8 cellular contexts compared by ENCODE assay signal in genomic region chr9:73076-73899, GRCh38. TPM values are rescaled to one million over a fixed set of nuclear protein-coding genes. Genes with fewer than 3 reads are reported as not detected.
A peak's percentile ranks its signal among the peaks of the same experiment; 100 is the strongest.
DNase-seq lines count a peak whose midpoint lies in the region; ATAC-seq, FAIRE-seq and TF ChIP-seq lines count a peak whose summit lies in the region.
"Not testable (repeated sequence)": the region's sequence is repeated elsewhere in the genome, so short reads cannot be mapped to it uniquely, and the experiment has no call there.

No MANE protein-coding gene starts in this region.

- not testable (repeated sequence) for TF ChIP-seq POLR2A in NB4 (IDR thresholded peaks at IDR 0.05; ENCODE audit: extremely low read depth, insufficient read length); testis (IDR thresholded peaks at IDR 0.05)

- BruUV-seq in Caco-2 (replicated peaks; lab: Mats Ljungman, UMichigan): not testable (repeated sequence)

- not testable (repeated sequence) for H3K36me3 Mint-ChIP-seq in Caco-2 (ENCODE audit: insufficient read depth, unreplicated experiment)

- H3K27me3 Mint-ChIP-seq in Caco-2 (ENCODE audit: insufficient read depth, unreplicated experiment): not testable (repeated sequence)

- H3K4me3 ChIP-seq in Caco-2 (ENCODE audit: low read depth, low read length) (peak overlapping the region; percentile 45), ascending aorta (peak overlapping the region; percentile 55 to 57), fibroblast of lung (replicated peaks in 1 of 4; ENCODE audit: control extremely low read depth in 1 of 4, insufficient read depth in 1 of 4, low read depth in 3 of 4, low read length in 4 of 4) (peak overlapping the region in 3 of 4 experiments; percentile 35 to 59 (median 39)), keratinocyte (ENCODE audit: control insufficient read depth in 2 of 3, extremely low read depth in 1 of 3, insufficient read depth in 2 of 3, low read depth in 1 of 3, low read length in 3 of 3) (peak overlapping the region in 1 of 3 experiments; percentile 20), pancreas (peak overlapping the region in 2 of 4 donors; percentile 26 to 48), testis (peak overlapping the region; percentile 36 to 57)
- not testable (repeated sequence) for H3K4me3 ChIP-seq in NB4 (ENCODE audit: low read depth, low read length)

- WGBS in pancreas, 2 donors: 1 to 3% methylated on average over 39 to 109 of the region's 109 CpGs
- WGBS in testis, 2 donors: 0% methylated on average over 31 of the region's 109 CpGs; no CpG with 5 or more reads in 1 of the 2 donors

- H3K9me1 ChIP-seq in keratinocyte (ENCODE audit: control insufficient read depth, extremely low read depth, insufficient read depth, low read length): not testable (repeated sequence)

- DNase-seq in Caco-2 (peak in 1 of 2 experiments; percentile 21), NB4 (ENCODE audit: low read depth) (peak; percentile 24), fibroblast of lung (ENCODE audit: low read depth in 2 of 2) (peak; percentile 11 to 23), pancreas (peak in 3 of 6 donors; percentile 21 to 63 (median 62))
- peak; percentile 9 for DNase-seq in activated CD4-positive, alpha-beta T cell treated with anti-CD3 and anti-CD28 coated beads for 48 hours
- DNase-seq in ascending aorta (ENCODE audit: low spot score in 2 of 2); keratinocyte (ENCODE audit: low read depth, low spot score); testis: not testable (repeated sequence)

- H3K4me2 ChIP-seq in fibroblast of lung (ENCODE audit: extremely low read depth, insufficient read depth, low read length) (peak overlapping the region; percentile 59), keratinocyte (ENCODE audit: control insufficient read depth, extremely low read depth, insufficient read depth, low read depth, low read length) (peak overlapping the region; percentile 48)

- H3K79me2 ChIP-seq in fibroblast of lung (ENCODE audit: control insufficient read depth, insufficient read depth, low read length); keratinocyte (ENCODE audit: control insufficient read depth, insufficient read depth, low read length): not testable (repeated sequence)

- not testable (repeated sequence) for H3K36me3 ChIP-seq in Caco-2 (ENCODE audit: control insufficient read depth, insufficient read depth, low read length); ascending aorta; fibroblast of lung (ENCODE audit: control insufficient read depth, insufficient read depth, low read length); keratinocyte (ENCODE audit: control insufficient read depth in 2 of 2, extremely low read depth in 1 of 2, insufficient read depth in 2 of 2, low read length in 2 of 2); pancreas; testis (ENCODE audit: low read depth, missing control alignments)

- not testable (repeated sequence) for TF ChIP-seq CTCF in Caco-2 (IDR thresholded peaks at IDR 0.05; ENCODE audit: insufficient read depth in 1 of 2, low read depth in 1 of 2, low read length in 1 of 2, severe bottlenecking in 1 of 2, unreplicated experiment in 1 of 2); NB4 (IDR thresholded peaks at IDR 0.05; ENCODE audit: low read depth, low read length); ascending aorta (IDR thresholded peaks at IDR 0.05); fibroblast of lung (conservative IDR thresholded peaks at IDR 0.05 in 1 of 2, IDR thresholded peaks at IDR 0.05 in 1 of 2; ENCODE audit: low read depth in 1 of 2, low read length in 2 of 2); keratinocyte (optimal IDR thresholded peaks at IDR 0.05 in 1 of 3, IDR thresholded peaks at IDR 0.05 in 1 of 3, conservative IDR thresholded peaks at IDR 0.05 in 1 of 3; ENCODE audit: extremely low read depth in 1 of 3, insufficient read depth in 2 of 3, low read length in 3 of 3); pancreas (IDR thresholded peaks at IDR 0.05); testis (IDR thresholded peaks at IDR 0.05)

- POLR2A ChIA-PET in Caco-2 (lab: Charles Lee): not testable (repeated sequence)

- peak overlapping the region; percentile 71 for H3K4me3 Mint-ChIP-seq in Caco-2 (ENCODE audit: unreplicated experiment)

- H3K9me3 ChIP-seq in Caco-2; ascending aorta; fibroblast of lung (ENCODE audit: control insufficient read depth, insufficient read depth, low read depth, low read length); keratinocyte (ENCODE audit: control insufficient read depth, low read depth, low read length); pancreas; testis: not testable (repeated sequence)

- peak; percentile 55 to 78 (median 72) for ATAC-seq in pancreas

- intact Hi-C loops in Caco-2 (cut with micrococcal nuclease; ENCODE audit: unreplicated experiment); ascending aorta (cut with DNase I); pancreas (cut with DNase I); testis (cut with DNase I; ENCODE audit: low total_unique reads): not testable (repeated sequence)

- not testable (repeated sequence) for H3K4me1 Mint-ChIP-seq in Caco-2 (ENCODE audit: low read depth, unreplicated experiment)

- not testable (repeated sequence) for H3K27me3 ChIP-seq in Caco-2 (replicated peaks; ENCODE audit: control insufficient read depth, insufficient read depth, low read length); ascending aorta; fibroblast of lung (ENCODE audit: control insufficient read depth, insufficient read depth, low read length); keratinocyte (ENCODE audit: control insufficient read depth, extremely low read depth, insufficient read depth, low read length); pancreas; testis

- CTCF ChIA-PET in Caco-2 (lab: Charles Lee): not testable (repeated sequence)

- dilution Hi-C loops in keratinocyte (cut with MboI; ENCODE audit: extremely low pct_ligation_motif_present, low sequenced_read_pairs): not testable (repeated sequence)

- H3K4me1 ChIP-seq in Caco-2; ascending aorta; fibroblast of lung (ENCODE audit: control insufficient read depth, extremely low read depth, insufficient read depth, low read length); keratinocyte (ENCODE audit: control insufficient read depth, extremely low read depth, insufficient read depth, low read length); pancreas; testis: not testable (repeated sequence)

- not testable (repeated sequence) for H4K20me1 ChIP-seq in fibroblast of lung (ENCODE audit: control insufficient read depth, extremely low read depth, insufficient read depth, low read length); keratinocyte (ENCODE audit: control insufficient read depth, extremely low read depth, insufficient read depth, low read length)

- not testable (repeated sequence) for H3K27ac ChIP-seq in ascending aorta; keratinocyte (ENCODE audit: control insufficient read depth, insufficient read depth, low read length); pancreas; testis
- peak overlapping the region; percentile 80 for H3K27ac ChIP-seq in fibroblast of lung (ENCODE audit: insufficient read depth, low read length)

- peak overlapping the region; percentile 70 for H3K9ac ChIP-seq in fibroblast of lung (ENCODE audit: insufficient read depth, low read length)
- not testable (repeated sequence) for H3K9ac ChIP-seq in keratinocyte (ENCODE audit: control insufficient read depth, extremely low read depth, insufficient read depth, low read length)

- H3K27ac Mint-ChIP-seq in Caco-2 (ENCODE audit: unreplicated experiment): not testable (repeated sequence)

- H2AFZ ChIP-seq in fibroblast of lung (ENCODE audit: low read length); keratinocyte (ENCODE audit: control insufficient read depth, low read length): not testable (repeated sequence)

- H3K9me3 Mint-ChIP-seq in Caco-2 (ENCODE audit: unreplicated experiment): not testable (repeated sequence)

- not testable (repeated sequence) for FAIRE-seq in keratinocyte (lab: Jason Lieb, UNC); pancreas (lab: Jason Lieb, UNC)

RNA-seq across cellular contexts. Expression of gene WASHC1, which starts 44.0 kb away (rescaled TPM):
- total RNA-seq in Caco-2 (2022) (23.8 TPM in 2 replicates), ascending aorta (6.8 TPM), fibroblast of lung (7.7 and 14.9 TPM in 2 replicates), pancreas (10 to 100 TPM in 3 of 6 donors, 1 to 10 TPM in 3; 5.0 to 11.5 (median 10.0) TPM), testis (10 to 100 TPM in 1 of 2 donors, 1 to 10 TPM in 1; 8.1 to 19.1 TPM)
- polyA plus RNA-seq in fibroblast of lung (2.3 and 4.6 TPM in 2 replicates), keratinocyte (5.3 to 12.3 TPM (median 7.7 TPM) in 3 replicates), pancreas (10 to 100 TPM; 50.6 to 88.2 TPM), testis (ENCODE audit: insufficient read depth, low read depth, low replicate concordance) (37.2 TPM)
- 7.6 and 11.5 TPM in 2 replicates for polyA plus RNA-seq in fibroblast of lung (2012)
- polyA minus RNA-seq in fibroblast of lung (ENCODE audit: low replicate concordance) (8.2 and 15.9 TPM in 2 replicates), keratinocyte (6.2 to 7.8 TPM (median 7.2 TPM) in 3 replicates)
- 7.4 TPM for polyA plus RNA-seq in keratinocyte (2011; ENCODE audit: low read depth)
- 4.1 and 8.6 TPM in 2 replicates for polyA plus RNA-seq in keratinocyte (2011; cell fraction: cytosol; rRNA removed)
- polyA plus RNA-seq in keratinocyte (2011; cell fraction: nucleus; rRNA removed): 17.8 and 27.2 TPM in 2 replicates
- polyA plus RNA-seq in keratinocyte (2012; ENCODE audit: low replicate concordance): 6.3 and 10.2 TPM in 2 replicates
- not detected for polyA minus RNA-seq in keratinocyte (2011; cell fraction: cytosol; rRNA and poly(A)+ RNA removed)
- polyA minus RNA-seq in keratinocyte (2011; cell fraction: nucleus; rRNA and poly(A)+ RNA removed): 4.3 and 5.7 TPM in 2 replicates

RNA-seq across cellular contexts. Expression of gene FOXD4, which starts 44.9 kb away (rescaled TPM):
- 0.56 and 0.93 TPM in 2 replicates for total RNA-seq in Caco-2 (2022)
- not detected for total RNA-seq in ascending aorta
- total RNA-seq in fibroblast of lung: 0.17 and 0.26 TPM in 2 replicates
- polyA plus RNA-seq in fibroblast of lung: 0.03 and 0.06 TPM in 2 replicates
- polyA plus RNA-seq in fibroblast of lung (2012): 0.10 and 0.13 TPM in 2 replicates
- not detected in 2 replicates for polyA minus RNA-seq in fibroblast of lung (ENCODE audit: low replicate concordance)
- 0.17 to 0.22 TPM (median 0.18 TPM) in 3 replicates for polyA plus RNA-seq in keratinocyte
- not detected for polyA plus RNA-seq in keratinocyte (2011; ENCODE audit: low read depth)
- 0.19 TPM in 2 replicates for polyA plus RNA-seq in keratinocyte (2011; cell fraction: cytosol; rRNA removed)
- 0.75 and 1.4 TPM in 2 replicates for polyA plus RNA-seq in keratinocyte (2011; cell fraction: nucleus; rRNA removed)
- polyA plus RNA-seq in keratinocyte (2012; ENCODE audit: low replicate concordance): 0.08 and 0.24 TPM in 2 replicates
- polyA minus RNA-seq in keratinocyte: 0.10 to 0.13 TPM in 2 of 3 replicates, not detected in the other
- polyA minus RNA-seq in keratinocyte (2011; cell fraction: cytosol; rRNA and poly(A)+ RNA removed): not detected
- 0.54 and 0.74 TPM in 2 replicates for polyA minus RNA-seq in keratinocyte (2011; cell fraction: nucleus; rRNA and poly(A)+ RNA removed)
- total RNA-seq in pancreas: under 1 TPM in 5 of 6 donors, not detected in 1; 0.12 to 0.35 (median 0.24) TPM
- under 1 TPM; 0.38 to 0.68 TPM for polyA plus RNA-seq in pancreas
- total RNA-seq in testis: 1 to 10 TPM in 1 of 2 donors, under 1 TPM in 1; 0.50 to 1.2 TPM
- 0.42 TPM for polyA plus RNA-seq in testis (ENCODE audit: insufficient read depth, low read depth, low replicate concordance)
